18 cellular contexts compared by ENCODE assay signal in the genomic region with DNA sequence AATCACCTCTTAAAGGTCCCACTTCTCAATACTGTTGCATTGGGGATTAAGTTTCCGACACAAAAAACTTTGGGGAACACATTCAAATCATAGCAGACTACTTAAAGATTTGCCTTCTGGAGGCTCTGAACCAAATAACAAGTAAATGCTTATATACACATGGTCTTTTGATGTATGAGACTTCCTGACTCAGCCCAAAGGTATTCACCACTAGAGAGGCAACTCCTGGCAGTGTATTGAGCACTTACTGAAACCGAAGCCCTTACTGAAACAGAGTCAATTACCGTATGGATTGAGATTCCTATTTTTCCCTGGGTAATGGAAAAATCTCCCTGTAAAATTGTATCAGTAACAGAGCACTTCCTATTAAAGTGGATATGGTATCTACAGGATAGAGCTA. TPM values are rescaled to one million over a fixed set of nuclear protein-coding genes. Genes with fewer than 3 reads are reported as not detected.
A peak's percentile ranks its signal among the peaks of the same experiment; 100 is the strongest.
DNase-seq lines count a peak whose midpoint lies in the region; FAIRE-seq and TF ChIP-seq lines count a peak whose summit lies in the region.
"Had no signal": no experiment of that assay in that cellular context is flagged by ENCODE, and none has a peak within 500 bp of the region (broad histone marks: within the 10 kb centered on the region; RNA-seq: fewer than 3 reads in every experiment).

No MANE protein-coding gene starts in this region.

- no peak overlapping the region for H3K4me3 ChIP-seq in SK-N-SH (ENCODE audit: low read depth in 2 of 2, low read length in 1 of 2)
- H3K4me3 ChIP-seq: sigmoid colon, testis had no signal

- CTCF ChIA-PET in SK-N-SH (lab: Yijun Ruan, JAX): no interaction called here
- CTCF ChIA-PET in activated CD4-positive, alpha-beta memory T cell treated with anti-CD3 and anti-CD28 coated beads, Interleukin-2, amount 10 ng/mL, durations not matched to agents 7 days and 5 days (lab: Charles Lee): no interaction called here

- TF ChIP-seq POLR2A in H54 (IDR thresholded peaks at IDR 0.05; ENCODE audit: low read depth, low read length): no peak

- no peaks in the 10 kb centered on the region; the same call in 1 of the 2 replicates for H3K27me3 ChIP-seq in SK-N-SH (ENCODE audit: insufficient read depth)
- H3K27me3 ChIP-seq: sigmoid colon, testis had no signal

- no peak overlapping the region for H3K4me3 Mint-ChIP-seq in activated CD4-positive, alpha-beta memory T cell treated with anti-CD3 and anti-CD28 coated beads, Interleukin-2, amount 10 ng/mL, durations not matched to agents 7 days and 5 days
- H3K4me3 Mint-ChIP-seq in T-helper 2 cell treated with Interferon-gamma antibody and Interleukin-4, amounts not matched to agents 5 μg/mL and 100 μg/mL, for 36 hours: no peak overlapping the region
- H3K4me3 Mint-ChIP-seq: activated naive CD4-positive, alpha-beta T cell treated with anti-CD3 and anti-CD28 coated beads, Interleukin-2, amount 50 U/mL, for 24 hours; nephron progenitor cell had no signal

- FAIRE-seq in H54 (lab: Jason Lieb, UNC) (peak; percentile 82), urothelium cell line (lab: Jason Lieb, UNC) (no peak)
- FAIRE-seq: GM12891, TTC549 had no signal

- no peaks in the 10 kb centered on the region for H3K9me2 ChIP-seq in SK-N-SH

- H3K27me3 Mint-ChIP-seq in activated CD4-positive, alpha-beta memory T cell treated with anti-CD3 and anti-CD28 coated beads, Interleukin-2, amount 10 ng/mL, durations not matched to agents 7 days and 5 days: no peaks in the 10 kb centered on the region
- H3K27me3 Mint-ChIP-seq in T-helper 2 cell treated with Interferon-gamma antibody and Interleukin-4, amounts not matched to agents 5 μg/mL and 100 μg/mL, for 36 hours (ENCODE audit: low read depth): no peaks in the 10 kb centered on the region
- H3K27me3 Mint-ChIP-seq: activated naive CD4-positive, alpha-beta T cell treated with anti-CD3 and anti-CD28 coated beads, Interleukin-2, amount 50 U/mL, for 24 hours had no signal

- no peak overlapping the region for H3K27ac ChIP-seq in SK-N-SH (ENCODE audit: low read depth in 2 of 2, low read length in 1 of 2)
- H3K27ac ChIP-seq: sigmoid colon, testis had no signal

- no peaks in the 10 kb centered on the region for H3K79me2 ChIP-seq in SK-N-SH (ENCODE audit: insufficient read depth)

- no peaks in the 10 kb centered on the region for H4K20me1 ChIP-seq in SK-N-SH (ENCODE audit: insufficient read depth)

- no peaks in the 10 kb centered on the region for H3K36me3 Mint-ChIP-seq in activated CD4-positive, alpha-beta memory T cell treated with anti-CD3 and anti-CD28 coated beads, Interleukin-2, amount 10 ng/mL, durations not matched to agents 7 days and 5 days (ENCODE audit: low read depth)
- no peaks in the 10 kb centered on the region for H3K36me3 Mint-ChIP-seq in T-helper 2 cell treated with Interferon-gamma antibody and Interleukin-4, amounts not matched to agents 5 μg/mL and 100 μg/mL, for 36 hours (ENCODE audit: low read depth)
- H3K36me3 Mint-ChIP-seq: activated naive CD4-positive, alpha-beta T cell treated with anti-CD3 and anti-CD28 coated beads, Interleukin-2, amount 50 U/mL, for 24 hours had no signal

- H3F3A ChIP-seq in SK-N-SH (replicated peaks; ENCODE audit: insufficient read depth): no peaks in the 10 kb centered on the region

- TF ChIP-seq EP300 in SK-N-SH (IDR thresholded peaks at IDR 0.05; ENCODE audit: borderline replicate concordance in 1 of 2, low read depth in 1 of 2, low read length in 1 of 2): no peak

- H3K4me1 ChIP-seq in SK-N-SH (ENCODE audit: control insufficient read depth in 1 of 2, insufficient read depth in 2 of 2, low read depth in 1 of 2, low read length in 1 of 2): no peaks in the 10 kb centered on the region
- H3K4me1 ChIP-seq: sigmoid colon, testis had no signal

- no peaks in the 10 kb centered on the region for H3K9me3 Mint-ChIP-seq in activated CD4-positive, alpha-beta memory T cell treated with anti-CD3 and anti-CD28 coated beads, Interleukin-2, amount 10 ng/mL, durations not matched to agents 7 days and 5 days
- H3K9me3 Mint-ChIP-seq in T-helper 2 cell treated with Interferon-gamma antibody and Interleukin-4, amounts not matched to agents 5 μg/mL and 100 μg/mL, for 36 hours: no peaks in the 10 kb centered on the region
- H3K9me3 Mint-ChIP-seq: activated naive CD4-positive, alpha-beta T cell treated with anti-CD3 and anti-CD28 coated beads, Interleukin-2, amount 50 U/mL, for 24 hours had no signal

- H3K9ac ChIP-seq in SK-N-SH: no peak overlapping the region

- TF ChIP-seq CTCF in SK-N-SH (IDR thresholded peaks at IDR 0.05): no peak

- H3K36me3 ChIP-seq in SK-N-SH (replicated peaks in 1 of 2; ENCODE audit: control insufficient read depth in 1 of 2, insufficient read depth in 2 of 2, low read length in 1 of 2): no peaks in the 10 kb centered on the region
- H3K36me3 ChIP-seq: sigmoid colon had no signal

- WGBS in SK-N-SH (ENCODE audit: low lambda C conversion rate): 26% methylated on average over 2 of the region's 3 CpGs

- no peak overlapping the region for H3K27ac Mint-ChIP-seq in activated CD4-positive, alpha-beta memory T cell treated with anti-CD3 and anti-CD28 coated beads, Interleukin-2, amount 10 ng/mL, durations not matched to agents 7 days and 5 days
- no peak overlapping the region for H3K27ac Mint-ChIP-seq in T-helper 2 cell treated with Interferon-gamma antibody and Interleukin-4, amounts not matched to agents 5 μg/mL and 100 μg/mL, for 36 hours
- H3K27ac Mint-ChIP-seq: activated naive CD4-positive, alpha-beta T cell treated with anti-CD3 and anti-CD28 coated beads, Interleukin-2, amount 50 U/mL, for 24 hours; nephron progenitor cell had no signal

- no peak overlapping the region for H2AFZ ChIP-seq in SK-N-SH (ENCODE audit: low read depth)

- POLR2A ChIA-PET in SK-N-SH (lab: Yijun Ruan, JAX): no interaction called here
- POLR2A ChIA-PET in activated CD4-positive, alpha-beta memory T cell treated with anti-CD3 and anti-CD28 coated beads, Interleukin-2, amount 10 ng/mL, durations not matched to agents 7 days and 5 days (lab: Charles Lee): no interaction called here

- peak; percentile 13 for DNase-seq in H54 (ENCODE audit: insufficient read length, low spot score)
- DNase-seq in SK-N-SH: no peak
- peak; percentile 41 for DNase-seq in fibroblast of the conjunctiva (ENCODE audit: low read depth)
- peak; percentile 25 for DNase-seq in urothelium cell line (ENCODE audit: low spot score)
- no peak for DNase-seq in activated CD4-positive, alpha-beta memory T cell treated with anti-CD3 and anti-CD28 coated beads, Interleukin-2, amount 10 ng/mL, durations not matched to agents 7 days and 5 days
- DNase-seq in T-helper 2 cell treated with Interferon-gamma antibody and Interleukin-4, amounts not matched to agents 5 μg/mL and 100 μg/mL, for 36 hours (ENCODE audit: low spot score): no peak
- DNase-seq in NCI-H187 treated with DMSO at 0.1 percent for 48 hours (lab: John Stamatoyannopoulos, UW): no peak
- DNase-seq: DMS153, NCI-H524 treated with DMSO at 0.1 percent for 48 hours, nephron progenitor cell, sigmoid colon, testis had no signal

- no peak overlapping the region for H3K4me2 ChIP-seq in SK-N-SH

- no peaks in the 10 kb centered on the region for H3K9me3 ChIP-seq in SK-N-SH
- H3K9me3 ChIP-seq: sigmoid colon, testis had no signal

- peaks cover 4% of the 10 kb centered on the region for H3K4me1 Mint-ChIP-seq in activated CD4-positive, alpha-beta memory T cell treated with anti-CD3 and anti-CD28 coated beads, Interleukin-2, amount 10 ng/mL, durations not matched to agents 7 days and 5 days
- peaks cover 6% of the 10 kb centered on the region for H3K4me1 Mint-ChIP-seq in T-helper 2 cell treated with Interferon-gamma antibody and Interleukin-4, amounts not matched to agents 5 μg/mL and 100 μg/mL, for 36 hours (ENCODE audit: low read depth)
- H3K4me1 Mint-ChIP-seq: nephron progenitor cell had no signal

- no peak for TF ChIP-seq RAD21 in SK-N-SH (IDR thresholded peaks at IDR 0.05; ENCODE audit: low read length)

TF ChIP-seq in SK-N-SH, 30 proteins besides CTCF, POLR2A, EP300 and RAD21:
- TF ChIP-seq EZH2phosphoT487 (IDR thresholded peaks at IDR 0.05; ENCODE audit: borderline replicate concordance, low read depth) (no peak), JUND (IDR thresholded peaks at IDR 0.05) (0 out of 2 replicates have a peak, but pooled peaks have one; percentile 19), TCF12 (IDR thresholded peaks at IDR 0.05) (no peak), FOSL2 (IDR thresholded peaks at IDR 0.05; ENCODE audit: borderline replicate concordance, low read depth) (0 out of 2 replicates have a peak, but pooled peaks have one; percentile 3), GATA2 (CRISPR knock-in tag; IDR thresholded peaks at IDR 0.05) (no peak)
- TF ChIP-seq, protein P1, sequence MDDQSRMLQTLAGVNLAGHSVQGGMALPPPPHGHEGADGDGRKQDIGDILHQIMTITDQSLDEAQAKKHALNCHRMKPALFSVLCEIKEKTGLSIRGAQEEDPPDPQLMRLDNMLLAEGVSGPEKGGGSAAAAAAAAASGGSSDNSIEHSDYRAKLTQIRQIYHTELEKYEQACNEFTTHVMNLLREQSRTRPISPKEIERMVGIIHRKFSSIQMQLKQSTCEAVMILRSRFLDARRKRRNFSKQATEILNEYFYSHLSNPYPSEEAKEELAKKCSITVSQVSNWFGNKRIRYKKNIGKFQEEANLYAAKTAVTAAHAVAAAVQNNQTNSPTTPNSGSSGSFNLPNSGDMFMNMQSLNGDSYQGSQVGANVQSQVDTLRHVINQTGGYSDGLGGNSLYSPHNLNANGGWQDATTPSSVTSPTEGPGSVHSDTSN (IDR thresholded peaks at IDR 0.05): no peak

RNA-seq across cellular contexts. Expression of gene ZCCHC13, which starts 45.4 kb away (rescaled TPM):
- polyA plus RNA-seq in SK-N-SH (2012; rRNA removed): not detected in 2 replicates
- polyA plus RNA-seq in SK-N-SH (2012; cell fraction: cytosol; rRNA removed): not detected in 2 replicates
- polyA plus RNA-seq in SK-N-SH (2012; cell fraction: nucleus; rRNA removed): not detected in 2 replicates
- not detected for total RNA-seq in activated CD4-positive, alpha-beta memory T cell treated with anti-CD3 and anti-CD28 coated beads, Interleukin-2, amount 10 ng/mL, durations not matched to agents 7 days and 5 days
- total RNA-seq: dermis microvascular lymphatic vessel endothelial cell, HT-29, Right ventricle myocardium inferior, sigmoid colon had no signal
- polyA plus RNA-seq: sigmoid colon had no signal

Comparison
In these comparisons a context has a peak if more than half of its experiments do, and no peak if none do; other contexts are left out.
1. DNase-seq: peak in H54 (single experiment), fibroblast of the conjunctiva (single experiment) and urothelium cell line (single experiment); none in SK-N-SH (single experiment), activated CD4-positive, alpha-beta memory T cell treated with anti-CD3 and anti-CD28 coated beads, Interleukin-2, amount 10 ng/mL, durations not matched to agents 7 days and 5 days (single experiment), T-helper 2 cell treated with Interferon-gamma antibody and Interleukin-4, amounts not matched to agents 5 μg/mL and 100 μg/mL, for 36 hours (single experiment) and NCI-H187 treated with DMSO at 0.1 percent for 48 hours (single experiment).